18 cellular contexts compared by ENCODE assay signal in genomic region chr21:16797530-16797929, GRCh38.
A peak's percentile ranks its signal among the peaks of the same experiment; 100 is the strongest.
DNase-seq lines count a peak whose midpoint lies in the region; ATAC-seq and TF ChIP-seq lines count a peak whose summit lies in the region.
"Had no signal": no experiment of that assay in that cellular context is flagged by ENCODE, and none has a peak within 500 bp of the region (broad histone marks: within the 10 kb centered on the region; RNA-seq: fewer than 3 reads in every experiment).

No MANE protein-coding gene starts in this region.

- H3K27ac ChIP-seq in mammary epithelial cell (ENCODE audit: insufficient read depth, low read depth, low read length) = no peak overlapping the region
- H3K27ac ChIP-seq: BLaER1 treated with 17β-estradiol and CSF1 and Interleukin-3, amounts not matched to agents 10 nM and 100 nM had no signal

- CTCF ChIA-PET in WTC11 (lab: Charles Lee) (no interaction called here), mammary epithelial cell (lab: Charles Lee; ENCODE audit: low non-redundant PET) (no interaction called here)

- H3K4me1 Mint-ChIP-seq in osteocyte (ENCODE audit: unreplicated experiment) = peaks cover 52% of the 10 kb centered on the region
- H3K4me1 Mint-ChIP-seq in WTC11 = peaks cover 22% of the 10 kb centered on the region
- peaks cover 16% of the 10 kb centered on the region for H3K4me1 Mint-ChIP-seq in mesothelial cell of epicardium
- H3K4me1 Mint-ChIP-seq: CD4-positive, CD25-positive, alpha-beta regulatory T cell had no signal

- H3K79me2 ChIP-seq in mammary epithelial cell (ENCODE audit: insufficient read depth, low read length) = no peaks in the 10 kb centered on the region

- TF ChIP-seq CTCF in osteocyte (IDR thresholded peaks at IDR 0.05) = no peak
- TF ChIP-seq CTCF in WTC11 (IDR thresholded peaks at IDR 0.05) = no peak
- TF ChIP-seq CTCF in mammary epithelial cell (conservative IDR thresholded peaks at IDR 0.05 in 1 of 2, IDR thresholded peaks at IDR 0.05 in 1 of 2; ENCODE audit: extremely low read depth in 1 of 2, insufficient read depth in 1 of 2, low read depth in 1 of 2, low read length in 2 of 2) = no peak
- no peak for TF ChIP-seq CTCF in mesothelial cell of epicardium (IDR thresholded peaks at IDR 0.05; ENCODE audit: unreplicated experiment)

- no peaks in the 10 kb centered on the region for H4K20me1 ChIP-seq in mammary epithelial cell (ENCODE audit: insufficient read depth, low read length)
- H4K20me1 ChIP-seq: BLaER1 treated with 17β-estradiol and CSF1 and Interleukin-3, amounts not matched to agents 10 nM and 100 nM had no signal

- peaks cover 11% of the 10 kb centered on the region for H3K9me3 Mint-ChIP-seq in osteocyte (ENCODE audit: unreplicated experiment)
- H3K9me3 Mint-ChIP-seq in WTC11 = peaks cover 4% of the 10 kb centered on the region
- peaks cover 13% of the 10 kb centered on the region for H3K9me3 Mint-ChIP-seq in mesothelial cell of epicardium

- no peaks in the 10 kb centered on the region for H3K36me3 ChIP-seq in HAP-1 (replicated peaks)
- no peaks in the 10 kb centered on the region for H3K36me3 ChIP-seq in mammary epithelial cell (ENCODE audit: insufficient read depth, low read length)
- H3K36me3 ChIP-seq: BLaER1 treated with 17β-estradiol and CSF1 and Interleukin-3, amounts not matched to agents 10 nM and 100 nM had no signal

- H3K4me2 ChIP-seq in mammary epithelial cell (ENCODE audit: insufficient read depth, low read depth, low read length) = no peak overlapping the region
- H3K4me2 ChIP-seq: BLaER1 treated with 17β-estradiol and CSF1 and Interleukin-3, amounts not matched to agents 10 nM and 100 nM had no signal

- no peaks in the 10 kb centered on the region for H3K27me3 Mint-ChIP-seq in osteocyte (ENCODE audit: unreplicated experiment)
- H3K27me3 Mint-ChIP-seq in WTC11 (ENCODE audit: low read depth) = no peaks in the 10 kb centered on the region
- H3K27me3 Mint-ChIP-seq in mesothelial cell of epicardium (ENCODE audit: low read depth) = no peaks in the 10 kb centered on the region
- H3K27me3 Mint-ChIP-seq: CD4-positive, CD25-positive, alpha-beta regulatory T cell had no signal

- intact Hi-C loops in mammary epithelial cell (cut with micrococcal nuclease) = no loop called here

- no peak overlapping the region for H3K4me3 ChIP-seq in HAP-1
- no peak overlapping the region for H3K4me3 ChIP-seq in mammary epithelial cell (replicated peaks in 1 of 3; ENCODE audit: insufficient read depth in 1 of 3, low read depth in 2 of 3, low read length in 3 of 3)
- H3K4me3 ChIP-seq: BLaER1 treated with 17β-estradiol and CSF1 and Interleukin-3, amounts not matched to agents 10 nM and 100 nM had no signal

- dilution Hi-C loops in mammary epithelial cell (cut with HindIII; ENCODE audit: low sequenced_read_pairs) = no loop called here

- 30% methylated on average over 2 of the region's 2 CpGs for WGBS in mammary epithelial cell (ENCODE audit: low coverage, missing lambda C conversion rate)

- DNase-seq in NCI-H1105 (lab: John Stamatoyannopoulos, UW) = peak; percentile 0
- DNase-seq in NCI-H1105 treated with DMSO at 0.1 percent for 48 hours (lab: John Stamatoyannopoulos, UW) = no peak
- peak; percentile 14 to 32 for DNase-seq in HAP-1 (ENCODE audit: low spot score in 2 of 2)
- peak; percentile 13 for DNase-seq in cerebellar cortex (ENCODE audit: low spot score)
- DNase-seq in osteocyte (ENCODE audit: extremely low spot score, unreplicated experiment) = no peak
- DNase-seq in WTC11 (ENCODE audit: low spot score) = no peak
- DNase-seq in mammary epithelial cell = no peak
- no peak for DNase-seq in mesothelial cell of epicardium (ENCODE audit: low spot score in 2 of 2, unreplicated experiment in 2 of 2)
- DNase-seq: 8988T; AML-193; Calu3; CD4-positive, CD25-positive, alpha-beta regulatory T cell; DMS153; DMS79 treated with DMSO at 0.1 percent for 48 hours; GF-D8 had no signal

- H3K4me1 ChIP-seq in HAP-1 = peaks cover 21% of the 10 kb centered on the region
- H3K4me1 ChIP-seq in mammary epithelial cell (ENCODE audit: insufficient read depth, low read length) = no peaks in the 10 kb centered on the region
- H3K4me1 ChIP-seq: BLaER1 treated with 17β-estradiol and CSF1 and Interleukin-3, amounts not matched to agents 10 nM and 100 nM had no signal

- H3K4me3 Mint-ChIP-seq in osteocyte (ENCODE audit: unreplicated experiment) = no peak overlapping the region
- no peak overlapping the region for H3K4me3 Mint-ChIP-seq in WTC11
- H3K4me3 Mint-ChIP-seq in mesothelial cell of epicardium = no peak overlapping the region
- H3K4me3 Mint-ChIP-seq: CD4-positive, CD25-positive, alpha-beta regulatory T cell had no signal

- H3K9me3 ChIP-seq in HAP-1 = no peaks in the 10 kb centered on the region
- H3K9me3 ChIP-seq in mammary epithelial cell (replicated peaks; ENCODE audit: insufficient read depth, low read length) = peaks cover 19% of the 10 kb centered on the region
- H3K9me3 ChIP-seq: BLaER1 treated with 17β-estradiol and CSF1 and Interleukin-3, amounts not matched to agents 10 nM and 100 nM had no signal

- ATAC-seq in WTC11 = no peak
- ATAC-seq: HCT116, HepG2 had no signal

- H3K9ac ChIP-seq in mammary epithelial cell (ENCODE audit: insufficient read depth, low read length) = no peak overlapping the region
- H3K9ac ChIP-seq: BLaER1 treated with 17β-estradiol and CSF1 and Interleukin-3, amounts not matched to agents 10 nM and 100 nM had no signal

- no peaks in the 10 kb centered on the region for H3K27me3 ChIP-seq in HAP-1 (ENCODE audit: low read depth)
- H3K27me3 ChIP-seq in mammary epithelial cell (ENCODE audit: insufficient read depth, low read length) = no peaks in the 10 kb centered on the region
- H3K27me3 ChIP-seq: BLaER1 treated with 17β-estradiol and CSF1 and Interleukin-3, amounts not matched to agents 10 nM and 100 nM had no signal

- H3K27ac Mint-ChIP-seq in osteocyte (ENCODE audit: unreplicated experiment) (peak overlapping the region; percentile 37), WTC11 (no peak overlapping the region), mesothelial cell of epicardium (no peak overlapping the region)
- H3K27ac Mint-ChIP-seq: CD4-positive, CD25-positive, alpha-beta regulatory T cell had no signal

- in situ Hi-C loops in HAP-1 (cut with MboI; ENCODE audit: low sequenced_read_pairs) = no loop called here
- in situ Hi-C loops in mammary epithelial cell (cut with MboI; ENCODE audit: low sequenced_read_pairs in 2 of 2) = no loop called here

- POLR2A ChIA-PET in WTC11 (lab: Charles Lee) = no interaction called here

- H2AFZ ChIP-seq in mammary epithelial cell (ENCODE audit: low read depth, low read length) = no peak overlapping the region

- H3K36me3 Mint-ChIP-seq in osteocyte (ENCODE audit: unreplicated experiment) (no peaks in the 10 kb centered on the region), WTC11 (no peaks in the 10 kb centered on the region), mesothelial cell of epicardium (no peaks in the 10 kb centered on the region)
- H3K36me3 Mint-ChIP-seq: CD4-positive, CD25-positive, alpha-beta regulatory T cell had no signal

- BruUV-seq in mammary epithelial cell (replicated peaks; lab: Mats Ljungman, UMichigan) = no TSS peak

TF ChIP-seq in WTC11, 78 proteins besides CTCF, POLR2A, EP300 and RAD21:
- TF ChIP-seq, protein P1, sequence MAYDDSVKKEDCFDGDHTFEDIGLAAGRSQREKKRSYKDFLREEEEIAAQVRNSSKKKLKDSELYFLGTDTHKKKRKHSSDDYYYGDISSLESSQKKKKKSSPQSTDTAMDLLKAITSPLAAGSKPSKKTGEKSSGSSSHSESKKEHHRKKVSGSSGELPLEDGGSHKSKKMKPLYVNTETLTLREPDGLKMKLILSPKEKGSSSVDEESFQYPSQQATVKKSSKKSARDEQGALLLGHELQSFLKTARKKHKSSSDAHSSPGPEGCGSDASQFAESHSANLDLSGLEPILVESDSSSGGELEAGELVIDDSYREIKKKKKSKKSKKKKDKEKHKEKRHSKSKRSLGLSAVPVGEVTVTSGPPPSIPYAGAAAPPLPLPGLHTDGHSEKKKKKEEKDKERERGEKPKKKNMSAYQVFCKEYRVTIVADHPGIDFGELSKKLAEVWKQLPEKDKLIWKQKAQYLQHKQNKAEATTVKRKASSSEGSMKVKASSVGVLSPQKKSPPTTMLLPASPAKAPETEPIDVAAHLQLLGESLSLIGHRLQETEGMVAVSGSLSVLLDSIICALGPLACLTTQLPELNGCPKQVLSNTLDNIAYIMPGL (CRISPR knock-in tag; IDR thresholded peaks at IDR 0.05) = no peak
- TF ChIP-seq ZNF423 (CRISPR knock-in tag; IDR thresholded peaks at IDR 0.05) (no peak), ETV6 (CRISPR knock-in tag; IDR thresholded peaks at IDR 0.05) (no peak), TCF7 (CRISPR knock-in tag; IDR thresholded peaks at IDR 0.05; ENCODE audit: low read depth) (no peak), ZNF281 (CRISPR knock-in tag; IDR thresholded peaks at IDR 0.05) (no peak), SP1 (CRISPR knock-in tag; conservative IDR thresholded peaks at IDR 0.05) (no peak), ATF1 (CRISPR knock-in tag; IDR thresholded peaks at IDR 0.05) (no peak), GRHL2 (CRISPR knock-in tag; IDR thresholded peaks at IDR 0.05; ENCODE audit: insufficient replicate concordance, severe bottlenecking) (no peak), TEAD4 (CRISPR knock-in tag; IDR thresholded peaks at IDR 0.05) (no peak), SOX15 (CRISPR knock-in tag; IDR thresholded peaks at IDR 0.05) (no peak), FOXJ3 (CRISPR knock-in tag; IDR thresholded peaks at IDR 0.05; ENCODE audit: borderline replicate concordance) (no peak), MXD4 (CRISPR knock-in tag; IDR thresholded peaks at IDR 0.05; ENCODE audit: borderline replicate concordance) (no peak), ZNF263 (CRISPR knock-in tag; IDR thresholded peaks at IDR 0.05; ENCODE audit: low read depth) (no peak)

Comparison
In these comparisons a context has a peak if more than half of its experiments do, and no peak if none do; other contexts are left out.
1. DNase-seq: peak in NCI-H1105 (single experiment), HAP-1 (2 of 2) and cerebellar cortex (single experiment); none in NCI-H1105 treated with DMSO at 0.1 percent for 48 hours (single experiment), osteocyte (single experiment), WTC11 (single experiment), mammary epithelial cell (single experiment) and mesothelial cell of epicardium (0 of 2).